ENCODE assay signal across 10 cellular contexts in genomic region chr18:57447154-57447621, GRCh38. TPM values are rescaled to one million over a fixed set of nuclear protein-coding genes. Genes with fewer than 3 reads are reported as not detected.
DNase-seq lines count a peak whose midpoint lies in the region; ATAC-seq and TF ChIP-seq lines count a peak whose summit lies in the region.
"Had no signal": no experiment of that assay in that cellular context is flagged by ENCODE, and none has a peak within 500 bp of the region (broad histone marks: within the 10 kb centered on the region; RNA-seq: fewer than 3 reads in every experiment).

No MANE protein-coding gene starts in this region.

- no peaks in the 10 kb centered on the region for H3K9me3 Mint-ChIP-seq in mesothelial cell of epicardium

- no peak overlapping the region for H3K4me2 ChIP-seq in Loucy (ENCODE audit: low read depth, low read length, poor library complexity, severe bottlenecking)

- ATAC-seq in GM18511 (IDR thresholded peaks at IDR 0.05; ENCODE audit: unreplicated experiment) (no peak), GM18868 (IDR thresholded peaks at IDR 0.05; ENCODE audit: unreplicated experiment) (no peak)
- ATAC-seq: gastrocnemius medialis had no signal

- no peaks in the 10 kb centered on the region for H3K9me3 ChIP-seq in Loucy (ENCODE audit: insufficient read depth, low read depth, low read length)
- H3K9me3 ChIP-seq: gastrocnemius medialis, ovary had no signal

- no peaks in the 10 kb centered on the region for H4K20me1 ChIP-seq in Loucy (ENCODE audit: insufficient read depth, low read length, poor library complexity, severe bottlenecking)

- peaks cover 91% of the 10 kb centered on the region for H3K27me3 Mint-ChIP-seq in mesothelial cell of epicardium (ENCODE audit: low read depth)

- TF ChIP-seq CTCF in Loucy (conservative IDR thresholded peaks at IDR 0.05; ENCODE audit: low read length) = peak; percentile 36; the same call in 1 of the 2 replicates
- TF ChIP-seq CTCF in brain microvascular endothelial cell (IDR thresholded peaks at IDR 0.05; ENCODE audit: low read depth, low read length, missing control alignments) = peak; percentile 32
- peak; percentile 2 for TF ChIP-seq CTCF in mesothelial cell of epicardium (IDR thresholded peaks at IDR 0.05; ENCODE audit: unreplicated experiment)

- no peaks in the 10 kb centered on the region for H3K9me2 ChIP-seq in Loucy (replicated peaks; ENCODE audit: low read depth, low read length)

- no peaks in the 10 kb centered on the region for H3K79me2 ChIP-seq in Loucy (ENCODE audit: insufficient read depth, low read length)

- no peaks in the 10 kb centered on the region for H3K4me1 Mint-ChIP-seq in mesothelial cell of epicardium

- in situ Hi-C loops in brain microvascular endothelial cell (cut with HindIII; ENCODE audit: low pct_ligation_motif_present, low sequenced_read_pairs) = no loop called here

- no peak overlapping the region for H3K9ac ChIP-seq in Loucy (ENCODE audit: low read depth, low read length, poor library complexity, severe bottlenecking)

- no peak overlapping the region for H3K4me3 Mint-ChIP-seq in mesothelial cell of epicardium

- no peak overlapping the region for H3K27ac ChIP-seq in brain microvascular endothelial cell
- H3K27ac ChIP-seq: gastrocnemius medialis, ovary, SK-N-MC had no signal

- no peaks in the 10 kb centered on the region for H3K36me3 Mint-ChIP-seq in mesothelial cell of epicardium

- H3K27ac Mint-ChIP-seq in mesothelial cell of epicardium = no peak overlapping the region

- H3K27me3 ChIP-seq in Loucy (ENCODE audit: insufficient read depth, low read length, poor library complexity, severe bottlenecking) = no peaks in the 10 kb centered on the region
- H3K27me3 ChIP-seq in brain microvascular endothelial cell (replicated peaks) = peaks cover 20% of the 10 kb centered on the region
- H3K27me3 ChIP-seq: ovary had no signal

- H3F3A ChIP-seq in Loucy (ENCODE audit: low read depth) = no peaks in the 10 kb centered on the region

- no peak overlapping the region for H2AFZ ChIP-seq in Loucy (ENCODE audit: low read length)

- H3K36me3 ChIP-seq in Loucy (ENCODE audit: insufficient read depth, low read length) (no peaks in the 10 kb centered on the region), brain microvascular endothelial cell (replicated peaks) (no peaks in the 10 kb centered on the region)
- H3K36me3 ChIP-seq: gastrocnemius medialis, ovary had no signal

- H3K4me1 ChIP-seq in Loucy (ENCODE audit: insufficient read depth, low read length, poor library complexity, severe bottlenecking) = no peaks in the 10 kb centered on the region
- H3K4me1 ChIP-seq: gastrocnemius medialis had no signal

- DNase-seq in GDM1 (lab: John Stamatoyannopoulos, UW) = peak; percentile 19
- peak; percentile 14 for DNase-seq in brain microvascular endothelial cell
- peak; percentile 64 to 86 for DNase-seq in mesothelial cell of epicardium (ENCODE audit: low spot score in 2 of 2, unreplicated experiment in 2 of 2)
- DNase-seq in middle frontal gyrus (ENCODE audit: extremely low spot score, low spot score) = no peak
- DNase-seq: gastrocnemius medialis, ovary had no signal

- H3K4me3 ChIP-seq in Loucy (ENCODE audit: low read length, poor library complexity, severe bottlenecking) = no peak overlapping the region
- H3K4me3 ChIP-seq in brain microvascular endothelial cell (ENCODE audit: low read depth, low read length) = no peak overlapping the region
- H3K4me3 ChIP-seq: gastrocnemius medialis, ovary, SK-N-MC had no signal

RNA-seq across cellular contexts. Expression of gene ONECUT2, which starts 12.0 kb away (rescaled TPM):
- total RNA-seq in mesothelial cell of epicardium = 0.09 to 0.51 TPM (median 0.09 TPM) in 3 replicates
